1 cellular context compared by ENCODE assay signal in the genomic region with DNA sequence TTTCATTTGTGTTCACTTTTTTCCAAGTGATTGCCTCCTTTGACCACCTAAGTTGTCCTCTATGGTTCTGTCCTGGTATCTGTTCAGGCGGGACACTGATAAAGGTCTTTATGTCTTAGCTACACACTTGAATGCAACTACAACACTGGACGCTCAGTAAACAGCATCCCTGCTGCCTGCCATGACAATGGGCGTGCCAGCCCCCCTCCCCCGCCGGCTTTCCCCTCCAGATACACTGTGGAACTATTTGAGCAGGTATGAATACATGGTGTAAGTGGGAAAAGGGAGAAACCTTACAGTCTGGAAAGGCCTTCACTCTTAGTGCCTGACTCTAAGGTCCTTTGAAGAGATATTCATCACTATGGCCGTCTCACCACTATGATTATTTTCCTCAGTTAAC.
TF ChIP-seq lines count a peak whose summit lies in the region.

No MANE protein-coding gene starts in this region.

TF ChIP-seq in SK-N-SH treated with all-trans-retinoic acid at 6 μM for 48 hours, 23 proteins besides CTCF, POLR2A, EP300 and RAD21 (continued from another document):
- TF ChIP-seq, protein P1, sequence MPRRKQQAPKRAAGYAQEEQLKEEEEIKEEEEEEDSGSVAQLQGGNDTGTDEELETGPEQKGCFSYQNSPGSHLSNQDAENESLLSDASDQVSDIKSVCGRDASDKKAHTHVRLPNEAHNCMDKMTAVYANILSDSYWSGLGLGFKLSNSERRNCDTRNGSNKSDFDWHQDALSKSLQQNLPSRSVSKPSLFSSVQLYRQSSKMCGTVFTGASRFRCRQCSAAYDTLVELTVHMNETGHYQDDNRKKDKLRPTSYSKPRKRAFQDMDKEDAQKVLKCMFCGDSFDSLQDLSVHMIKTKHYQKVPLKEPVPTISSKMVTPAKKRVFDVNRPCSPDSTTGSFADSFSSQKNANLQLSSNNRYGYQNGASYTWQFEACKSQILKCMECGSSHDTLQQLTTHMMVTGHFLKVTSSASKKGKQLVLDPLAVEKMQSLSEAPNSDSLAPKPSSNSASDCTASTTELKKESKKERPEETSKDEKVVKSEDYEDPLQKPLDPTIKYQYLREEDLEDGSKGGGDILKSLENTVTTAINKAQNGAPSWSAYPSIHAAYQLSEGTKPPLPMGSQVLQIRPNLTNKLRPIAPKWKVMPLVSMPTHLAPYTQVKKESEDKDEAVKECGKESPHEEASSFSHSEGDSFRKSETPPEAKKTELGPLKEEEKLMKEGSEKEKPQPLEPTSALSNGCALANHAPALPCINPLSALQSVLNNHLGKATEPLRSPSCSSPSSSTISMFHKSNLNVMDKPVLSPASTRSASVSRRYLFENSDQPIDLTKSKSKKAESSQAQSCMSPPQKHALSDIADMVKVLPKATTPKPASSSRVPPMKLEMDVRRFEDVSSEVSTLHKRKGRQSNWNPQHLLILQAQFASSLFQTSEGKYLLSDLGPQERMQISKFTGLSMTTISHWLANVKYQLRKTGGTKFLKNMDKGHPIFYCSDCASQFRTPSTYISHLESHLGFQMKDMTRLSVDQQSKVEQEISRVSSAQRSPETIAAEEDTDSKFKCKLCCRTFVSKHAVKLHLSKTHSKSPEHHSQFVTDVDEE (CRISPR knock-in tag; IDR thresholded peaks at IDR 0.05) = no peak
- TF ChIP-seq ZFP30 (CRISPR knock-in tag; IDR thresholded peaks at IDR 0.05) (no peak), ESRRG (CRISPR knock-in tag; IDR thresholded peaks at IDR 0.05) (no peak), RARB (CRISPR knock-in tag; IDR thresholded peaks at IDR 0.05) (no peak), BACH2 (CRISPR knock-in tag; IDR thresholded peaks at IDR 0.05; ENCODE audit: borderline replicate concordance) (no peak), OSR1 (CRISPR knock-in tag; IDR thresholded peaks at IDR 0.05) (no peak), ARNTL (CRISPR knock-in tag; IDR thresholded peaks at IDR 0.05; ENCODE audit: borderline replicate concordance, low read depth) (no peak), SNAI2 (CRISPR knock-in tag; IDR thresholded peaks at IDR 0.05) (no peak), CSDC2 (CRISPR knock-in tag; IDR thresholded peaks at IDR 0.05) (no peak), ZFP3 (CRISPR knock-in tag; IDR thresholded peaks at IDR 0.05) (no peak), PPARA (CRISPR knock-in tag; IDR thresholded peaks at IDR 0.05; ENCODE audit: borderline replicate concordance) (no peak), ISL1 (CRISPR knock-in tag; IDR thresholded peaks at IDR 0.05) (no peak)
- TF ChIP-seq, protein P2, sequence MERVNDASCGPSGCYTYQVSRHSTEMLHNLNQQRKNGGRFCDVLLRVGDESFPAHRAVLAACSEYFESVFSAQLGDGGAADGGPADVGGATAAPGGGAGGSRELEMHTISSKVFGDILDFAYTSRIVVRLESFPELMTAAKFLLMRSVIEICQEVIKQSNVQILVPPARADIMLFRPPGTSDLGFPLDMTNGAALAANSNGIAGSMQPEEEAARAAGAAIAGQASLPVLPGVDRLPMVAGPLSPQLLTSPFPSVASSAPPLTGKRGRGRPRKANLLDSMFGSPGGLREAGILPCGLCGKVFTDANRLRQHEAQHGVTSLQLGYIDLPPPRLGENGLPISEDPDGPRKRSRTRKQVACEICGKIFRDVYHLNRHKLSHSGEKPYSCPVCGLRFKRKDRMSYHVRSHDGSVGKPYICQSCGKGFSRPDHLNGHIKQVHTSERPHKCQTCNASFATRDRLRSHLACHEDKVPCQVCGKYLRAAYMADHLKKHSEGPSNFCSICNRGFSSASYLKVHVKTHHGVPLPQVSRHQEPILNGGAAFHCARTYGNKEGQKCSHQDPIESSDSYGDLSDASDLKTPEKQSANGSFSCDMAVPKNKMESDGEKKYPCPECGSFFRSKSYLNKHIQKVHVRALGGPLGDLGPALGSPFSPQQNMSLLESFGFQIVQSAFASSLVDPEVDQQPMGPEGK (CRISPR knock-in tag; IDR thresholded peaks at IDR 0.05; ENCODE audit: borderline replicate concordance) = no peak
- TF ChIP-seq, protein P3, sequence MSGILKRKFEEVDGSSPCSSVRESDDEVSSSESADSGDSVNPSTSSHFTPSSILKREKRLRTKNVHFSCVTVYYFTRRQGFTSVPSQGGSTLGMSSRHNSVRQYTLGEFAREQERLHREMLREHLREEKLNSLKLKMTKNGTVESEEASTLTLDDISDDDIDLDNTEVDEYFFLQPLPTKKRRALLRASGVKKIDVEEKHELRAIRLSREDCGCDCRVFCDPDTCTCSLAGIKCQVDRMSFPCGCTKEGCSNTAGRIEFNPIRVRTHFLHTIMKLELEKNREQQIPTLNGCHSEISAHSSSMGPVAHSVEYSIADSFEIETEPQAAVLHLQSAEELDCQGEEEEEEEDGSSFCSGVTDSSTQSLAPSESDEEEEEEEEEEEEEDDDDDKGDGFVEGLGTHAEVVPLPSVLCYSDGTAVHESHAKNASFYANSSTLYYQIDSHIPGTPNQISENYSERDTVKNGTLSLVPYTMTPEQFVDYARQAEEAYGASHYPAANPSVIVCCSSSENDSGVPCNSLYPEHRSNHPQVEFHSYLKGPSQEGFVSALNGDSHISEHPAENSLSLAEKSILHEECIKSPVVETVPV (CRISPR knock-in tag; IDR thresholded peaks at IDR 0.05) = no peak
